Comparison of ENCODE assay signal across 1 cellular context in the genomic region with DNA sequence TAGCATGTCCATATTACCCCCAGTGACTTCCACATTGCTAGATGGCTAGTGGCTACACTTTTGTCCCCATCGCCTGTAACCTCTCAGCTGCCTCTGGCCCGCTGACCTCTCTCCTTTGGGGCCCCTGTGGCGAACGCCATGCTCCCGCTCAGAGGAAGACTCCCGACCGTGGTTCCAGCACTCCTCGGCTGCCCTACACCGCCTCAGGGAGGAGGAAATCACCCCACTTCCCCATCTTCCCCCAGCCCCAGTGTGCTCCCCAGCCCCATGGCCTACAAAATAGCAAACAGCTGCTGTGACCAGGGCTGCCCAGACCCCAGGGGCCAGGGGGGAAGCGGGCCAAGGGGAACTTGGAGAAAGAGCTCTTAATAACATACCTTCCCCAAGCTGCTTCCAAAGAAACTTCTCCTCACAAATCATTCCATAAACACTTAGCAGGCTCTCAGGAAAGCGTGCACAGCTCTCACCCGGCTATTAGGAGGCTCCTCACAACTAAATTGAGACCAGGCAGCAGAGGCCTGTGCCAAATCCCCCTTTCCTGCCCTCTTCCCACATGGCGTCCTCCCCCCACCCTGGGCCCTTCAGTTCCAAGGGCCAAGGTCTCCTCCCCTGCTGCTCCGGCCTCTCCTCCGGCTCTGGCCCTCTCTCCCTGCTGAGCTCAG.
TF ChIP-seq lines count a peak whose summit lies in the region.

No MANE protein-coding gene starts in this region.

TF ChIP-seq in HepG2, 621 proteins besides CTCF, POLR2A, EP300 and RAD21:
- TF ChIP-seq MYPOP (CRISPR knock-in tag; IDR thresholded peaks at IDR 0.05) (no peak), HNF4A (CRISPR knock-in tag; IDR thresholded peaks at IDR 0.05) (0 out of 2 replicates have a peak, but pooled peaks have one; percentile 8)
